26 cellular contexts compared by ENCODE assay signal in genomic region chr1:34926156-34926555, GRCh38. TPM values are rescaled to one million over a fixed set of nuclear protein-coding genes. Genes with fewer than 3 reads are reported as not detected.
"Had no signal": no experiment of that assay in that cellular context is flagged by ENCODE, and none has a peak within 500 bp of the region (broad histone marks: within the 10 kb centered on the region; RNA-seq: fewer than 3 reads in every experiment).

No MANE protein-coding gene starts in this region.

- FAIRE-seq: colon, islet of Langerhans had no signal

- H3K36me3 Mint-ChIP-seq: activated CD4-positive, alpha-beta memory T cell treated with anti-CD3 and anti-CD28 coated beads for 36 hours; activated naive CD4-positive, alpha-beta T cell treated with anti-CD3 and anti-CD28 coated beads, Interleukin-2, amount 10 ng/mL, durations not matched to agents 7 days and 5 days; stimulated activated naive B cell treated with anti-CD40 and anti-IgM and Interleukin-4, amounts not matched to agents 10 μg/mL and 1 μg/mL and 100 μg/mL, for 72 hours had no signal

- H3K4me2 ChIP-seq: smooth muscle cell had no signal

- H3K9me3 Mint-ChIP-seq: activated CD4-positive, alpha-beta memory T cell treated with anti-CD3 and anti-CD28 coated beads for 36 hours; activated naive CD4-positive, alpha-beta T cell treated with anti-CD3 and anti-CD28 coated beads, Interleukin-2, amount 10 ng/mL, durations not matched to agents 7 days and 5 days; activated naive CD8-positive, alpha-beta T cell treated with anti-CD3 and anti-CD28 coated beads, Interleukin-2, amount 50 U/mL, for 24 hours; neural crest cell; T-helper 1 cell treated with Interleukin-12 subunit alpha and Interleukin-12 subunit beta and Interleukin-4 antibody, amounts not matched to agents 30 μg/mL and 1 μg/mL, for 36 hours had no signal

- DNase-seq: activated CD4-positive, alpha-beta memory T cell treated with anti-CD3 and anti-CD28 coated beads for 36 hours; activated CD4-positive, alpha-beta T cell treated with anti-CD3 and anti-CD28 coated beads for 4 hours; activated CD4-positive, CD25-positive, alpha-beta regulatory T cell; activated effector memory CD4-positive, alpha-beta T cell treated with anti-CD3 and anti-CD28 coated beads, Interleukin-2, amount 50 U/mL, for 16 hours; activated naive CD4-positive, alpha-beta T cell treated with anti-CD3 and anti-CD28 coated beads, Interleukin-2, amount 10 ng/mL, durations not matched to agents 7 days and 5 days; activated naive CD8-positive, alpha-beta T cell treated with anti-CD3 and anti-CD28 coated beads, Interleukin-2, amount 50 U/mL, for 24 hours; activated T-cell treated with anti-CD3 and anti-CD28 coated beads for 4 hours; brain microvascular endothelial cell; central memory CD4-positive, alpha-beta T cell; heart left ventricle; left cardiac atrium; occipital lobe; sigmoid colon; stimulated activated CD4-positive, alpha-beta T cell treated with anti-CD3 and anti-CD28 coated beads, Interleukin-15, amount 100 ng/mL, for 24 hours; stimulated activated CD4-positive, alpha-beta T cell treated with anti-CD3 and anti-CD28 coated beads, Interleukin-2, amount 100 ng/mL, for 48 hours; stimulated activated CD8-positive, alpha-beta memory T cell treated with anti-CD3 and anti-CD28 coated beads, Interleukin-4, amount 100 ng/mL, for 48 hours; stimulated activated naive B cell treated with anti-CD40 and anti-IgM and Interleukin-4, amounts not matched to agents 10 μg/mL and 1 μg/mL and 100 μg/mL, for 72 hours; T1000; upper lobe of right lung had no signal

- H3K9me3 ChIP-seq: heart left ventricle, sigmoid colon, thoracic aorta, upper lobe of right lung had no signal

- H3K4me3 Mint-ChIP-seq: activated CD4-positive, alpha-beta memory T cell treated with anti-CD3 and anti-CD28 coated beads for 36 hours; activated naive CD4-positive, alpha-beta T cell treated with anti-CD3 and anti-CD28 coated beads, Interleukin-2, amount 10 ng/mL, durations not matched to agents 7 days and 5 days; activated naive CD8-positive, alpha-beta T cell treated with anti-CD3 and anti-CD28 coated beads, Interleukin-2, amount 50 U/mL, for 24 hours; stimulated activated naive B cell treated with anti-CD40 and anti-IgM and Interleukin-4, amounts not matched to agents 10 μg/mL and 1 μg/mL and 100 μg/mL, for 72 hours; T-helper 1 cell treated with Interleukin-12 subunit alpha and Interleukin-12 subunit beta and Interleukin-4 antibody, amounts not matched to agents 30 μg/mL and 1 μg/mL, for 36 hours had no signal

- H3K36me3 ChIP-seq: brain microvascular endothelial cell, heart left ventricle, sigmoid colon, thoracic aorta, upper lobe of right lung had no signal

- H3K27ac ChIP-seq: brain microvascular endothelial cell, epithelial cell of prostate, heart left ventricle, sigmoid colon, thoracic aorta, upper lobe of right lung had no signal

- ATAC-seq: activated naive CD8-positive, alpha-beta T cell treated with anti-CD3 and anti-CD28 coated beads, Interleukin-2, amount 50 U/mL, for 24 hours; heart left ventricle; left cardiac atrium; stimulated activated naive B cell treated with anti-CD40 and anti-IgM and Interleukin-4, amounts not matched to agents 10 μg/mL and 1 μg/mL and 100 μg/mL, for 72 hours; upper lobe of right lung had no signal

- H3K4me3 ChIP-seq: heart left ventricle, sigmoid colon, smooth muscle cell, thoracic aorta, upper lobe of right lung had no signal

- H3K27ac Mint-ChIP-seq: activated CD4-positive, alpha-beta memory T cell treated with anti-CD3 and anti-CD28 coated beads for 36 hours; activated naive CD4-positive, alpha-beta T cell treated with anti-CD3 and anti-CD28 coated beads, Interleukin-2, amount 10 ng/mL, durations not matched to agents 7 days and 5 days; activated naive CD8-positive, alpha-beta T cell treated with anti-CD3 and anti-CD28 coated beads, Interleukin-2, amount 50 U/mL, for 24 hours; stimulated activated naive B cell treated with anti-CD40 and anti-IgM and Interleukin-4, amounts not matched to agents 10 μg/mL and 1 μg/mL and 100 μg/mL, for 72 hours; T-helper 1 cell treated with Interleukin-12 subunit alpha and Interleukin-12 subunit beta and Interleukin-4 antibody, amounts not matched to agents 30 μg/mL and 1 μg/mL, for 36 hours had no signal

RNA-seq across cellular contexts. Expression of gene DLGAP3, which starts 3.3 kb away (rescaled TPM):
- total RNA-seq: smooth muscle cell had no signal
- polyA plus RNA-seq: smooth muscle cell had no signal
